8 cellular contexts compared by ENCODE assay signal in genomic region chr18:46148810-46149209, GRCh38. TPM values are rescaled to one million over a fixed set of nuclear protein-coding genes. Genes with fewer than 3 reads are reported as not detected.
DNase-seq lines count a peak whose midpoint lies in the region; ATAC-seq and TF ChIP-seq lines count a peak whose summit lies in the region.

No MANE protein-coding gene starts in this region.

- ATAC-seq in SK-N-SH treated with all-trans-retinoic acid at 6 μM for 48 hours: peak; percentile 64
- no peak for ATAC-seq in HG02763 (IDR thresholded peaks at IDR 0.05; ENCODE audit: unreplicated experiment)

- H3K4me3 Mint-ChIP-seq in brain: no peak overlapping the region

- H3K9me3 Mint-ChIP-seq in brain: no peaks in the 10 kb centered on the region

- TF ChIP-seq CTCF in brain (conservative IDR thresholded peaks at IDR 0.05): peak; percentile 72 to 73

- H3K27ac Mint-ChIP-seq in brain: peak overlapping the region in 2 of 5 experiments; percentile 7 to 28

- H3K4me1 Mint-ChIP-seq in brain: peaks cover 12% of the 10 kb centered on the region

- no peaks in the 10 kb centered on the region for H3K36me3 Mint-ChIP-seq in brain

- peak; percentile 16 for DNase-seq in activated effector memory CD4-positive, alpha-beta T cell treated with Interleukin-2 at 50 U/mL for 16 hours
- no peak for DNase-seq in activated effector memory CD4-positive, alpha-beta T cell treated with anti-CD3 and anti-CD28 coated beads, Interleukin-2, amount 50 U/mL, for 16 hours
- DNase-seq in MV-4-11 (lab: John Stamatoyannopoulos, UW) (peak; percentile 43), iPS-NIHi11 (ENCODE audit: low spot score) (peak; percentile 69)
- DNase-seq in stimulated activated naive CD4-positive, alpha-beta T cell treated with Interleukin-2 at 50 U/mL for 16 hours (lab: John Stamatoyannopoulos, UW): peak; percentile 16

- H3K27me3 Mint-ChIP-seq in brain: peaks cover 7% of the 10 kb centered on the region

TF ChIP-seq in SK-N-SH treated with all-trans-retinoic acid at 6 μM for 48 hours, 23 proteins besides CTCF, POLR2A, EP300 and RAD21:
- TF ChIP-seq ESRRG (CRISPR knock-in tag; IDR thresholded peaks at IDR 0.05) (no peak), ZNF565 (CRISPR knock-in tag; conservative IDR thresholded peaks at IDR 0.05; ENCODE audit: low read depth) (no peak), TSHZ2 (CRISPR knock-in tag; IDR thresholded peaks at IDR 0.05) (no peak), OSR1 (CRISPR knock-in tag; IDR thresholded peaks at IDR 0.05) (no peak), ZFP30 (CRISPR knock-in tag; IDR thresholded peaks at IDR 0.05) (no peak), ARNTL (CRISPR knock-in tag; IDR thresholded peaks at IDR 0.05; ENCODE audit: borderline replicate concordance, low read depth) (no peak), ZNF70 (CRISPR knock-in tag; IDR thresholded peaks at IDR 0.05) (no peak), ZFP3 (CRISPR knock-in tag; IDR thresholded peaks at IDR 0.05) (no peak), TOX (CRISPR knock-in tag; IDR thresholded peaks at IDR 0.05; ENCODE audit: borderline replicate concordance) (no peak), PATZ1 (CRISPR knock-in tag; IDR thresholded peaks at IDR 0.05; ENCODE audit: borderline replicate concordance) (no peak)

RNA-seq across cellular contexts. Expression of gene HAUS1, which starts 44.6 kb away (rescaled TPM):
- polyA plus RNA-seq in brain (ENCODE audit: insufficient read depth, low read depth, low replicate concordance): 27.0 TPM

RNA-seq across cellular contexts. Expression of gene ATP5F1A, which starts 50.7 kb away (rescaled TPM):
- polyA plus RNA-seq in brain (ENCODE audit: insufficient read depth, low read depth, low replicate concordance): 429 TPM
